In genomic region chr12:53980448-53981388, GRCh38 we compare ENCODE assay signal across 25 cellular contexts. TPM values are rescaled to one million over a fixed set of nuclear protein-coding genes. Genes with fewer than 3 reads are reported as not detected.
A peak's percentile ranks its signal among the peaks of the same experiment; 100 is the strongest.
DNase-seq lines count a peak whose midpoint lies in the region; ATAC-seq and TF ChIP-seq lines count a peak whose summit lies in the region.
"Had no signal": no experiment of that assay in that cellular context is flagged by ENCODE, and none has a peak within 500 bp of the region (broad histone marks: within the 10 kb centered on the region; RNA-seq: fewer than 3 reads in every experiment).

No MANE protein-coding gene starts in this region.

- H3K27me3 Mint-ChIP-seq in activated CD4-positive, alpha-beta T cell treated with anti-CD3 and anti-CD28 coated beads, Interleukin-2, amount 10 ng/mL, durations not matched to agents 7 days and 5 days = peaks cover 96% of the 10 kb centered on the region

- no peaks in the 10 kb centered on the region for H3K9me2 ChIP-seq in Loucy (replicated peaks; ENCODE audit: low read depth, low read length)

- ATAC-seq in DND-41 (ENCODE audit: insufficient read depth, low read depth) (peak; percentile 71), foreskin keratinocyte (no peak)
- ATAC-seq in activated CD4-positive, CD25-positive, alpha-beta regulatory T cell treated with anti-CD3 and anti-CD28 coated beads, Interleukin-2, amount 50 U/mL, for 24 hours = no peak
- ATAC-seq: heart left ventricle, lower lobe of right lung, pancreas had no signal

- peaks cover 2% of the 10 kb centered on the region for H3K36me3 Mint-ChIP-seq in activated CD4-positive, alpha-beta T cell treated with anti-CD3 and anti-CD28 coated beads, Interleukin-2, amount 10 ng/mL, durations not matched to agents 7 days and 5 days (ENCODE audit: low read depth)

- H3K4me1 ChIP-seq in DND-41 (ENCODE audit: insufficient read depth, low read length) (peaks cover 5% of the 10 kb centered on the region), Loucy (ENCODE audit: insufficient read depth, low read length, poor library complexity, severe bottlenecking) (peaks cover 25% of the 10 kb centered on the region), foreskin keratinocyte (peaks cover 31% of the 10 kb centered on the region)

- no peaks in the 10 kb centered on the region for H3K36me3 ChIP-seq in DND-41 (ENCODE audit: insufficient read depth, low read length)
- H3K36me3 ChIP-seq in Loucy (ENCODE audit: insufficient read depth, low read length) = no peaks in the 10 kb centered on the region
- H3K36me3 ChIP-seq: heart left ventricle, lower lobe of right lung, pancreas, stomach had no signal

- peaks cover 66% of the 10 kb centered on the region for H3K27me3 ChIP-seq in DND-41 (ENCODE audit: insufficient read depth, low read length, poor library complexity)
- no peaks in the 10 kb centered on the region for H3K27me3 ChIP-seq in Loucy (ENCODE audit: insufficient read depth, low read length, poor library complexity, severe bottlenecking)
- H3K27me3 ChIP-seq in foreskin keratinocyte = no peaks in the 10 kb centered on the region

- H3K9ac ChIP-seq in DND-41 (ENCODE audit: low read depth, low read length) = no peak overlapping the region
- no peak overlapping the region for H3K9ac ChIP-seq in Loucy (ENCODE audit: low read depth, low read length, poor library complexity, severe bottlenecking)

- H3K27ac Mint-ChIP-seq in activated CD4-positive, alpha-beta T cell treated with anti-CD3 and anti-CD28 coated beads, Interleukin-2, amount 10 ng/mL, durations not matched to agents 7 days and 5 days = no peak overlapping the region
- H3K27ac Mint-ChIP-seq: activated CD4-positive, alpha-beta memory T cell treated with anti-CD3 and anti-CD28 coated beads for 36 hours had no signal

- no peak overlapping the region for H3K4me3 ChIP-seq in DND-41 (ENCODE audit: low read depth in 1 of 2, low read length in 2 of 2)
- H3K4me3 ChIP-seq in Loucy (ENCODE audit: low read length, poor library complexity, severe bottlenecking) = no peak overlapping the region
- H3K4me3 ChIP-seq in skeletal muscle cell (ENCODE audit: low read depth, low read length) = peak overlapping the region; percentile 70
- H3K4me3 ChIP-seq: heart left ventricle, lower lobe of right lung, pancreas, skin epidermis, stomach had no signal

- H3F3A ChIP-seq in Loucy (ENCODE audit: low read depth) = no peaks in the 10 kb centered on the region

- DNase-seq in DND-41 (peak; percentile 38), foreskin keratinocyte (no peak), skeletal muscle cell (ENCODE audit: low read depth) (no peak), SKM-1 (lab: John Stamatoyannopoulos, UW; ENCODE audit: unreplicated experiment) (no peak), cortex of kidney (lab: John Stamatoyannopoulos, UW) (no peak)
- no peak for DNase-seq in activated CD4-positive, alpha-beta T cell treated with anti-CD3 and anti-CD28 coated beads, Interleukin-2, amount 10 ng/mL, durations not matched to agents 7 days and 5 days
- DNase-seq: activated CD4-positive, alpha-beta memory T cell treated with anti-CD3 and anti-CD28 coated beads for 36 hours; activated T-cell treated with anti-CD3 and anti-CD28 coated beads, Interleukin-2, amount 50 U/mL, for 1 hour; HCEC 1CT; heart left ventricle; lower lobe of right lung; NCI-H2029 treated with DMSO at 0.1 percent for 48 hours; NCI-H446; NK-92 treated with Interleukin-12 subunit alpha and Interleukin-12 subunit beta, amount 100 ng/mL, for 24 hours; RPMI8226; stomach; SW 1271 had no signal

- POLR2A ChIA-PET in activated CD4-positive, alpha-beta T cell treated with anti-CD3 and anti-CD28 coated beads, Interleukin-2, amount 10 ng/mL, durations not matched to agents 7 days and 5 days (lab: Charles Lee) = no interaction called here

- no peaks in the 10 kb centered on the region for H3K9me3 Mint-ChIP-seq in activated CD4-positive, alpha-beta T cell treated with anti-CD3 and anti-CD28 coated beads, Interleukin-2, amount 10 ng/mL, durations not matched to agents 7 days and 5 days
- H3K9me3 Mint-ChIP-seq: activated CD4-positive, alpha-beta memory T cell treated with anti-CD3 and anti-CD28 coated beads for 36 hours; activated naive CD4-positive, alpha-beta T cell treated with anti-CD3 and anti-CD28 coated beads, Interleukin-2, amount 50 U/mL, for 24 hours had no signal

- CTCF ChIA-PET in activated CD4-positive, alpha-beta T cell treated with anti-CD3 and anti-CD28 coated beads, Interleukin-2, amount 10 ng/mL, durations not matched to agents 7 days and 5 days (lab: Charles Lee) = interaction anchor here (0.6 to 1.9 kb wide), 3 partner anchors 26 to 234 kb away, joined by 3 to 5 read pairs (median 3); partner anchors contain the start of gene HOXC12

- H4K20me1 ChIP-seq in DND-41 (ENCODE audit: insufficient read depth, low read length) (no peaks in the 10 kb centered on the region), Loucy (ENCODE audit: insufficient read depth, low read length, poor library complexity, severe bottlenecking) (no peaks in the 10 kb centered on the region)

- TF ChIP-seq CTCF in DND-41 (IDR thresholded peaks at IDR 0.05; ENCODE audit: borderline replicate concordance, extremely low read depth, low read length, poor library complexity, severe bottlenecking) (no peak), Loucy (conservative IDR thresholded peaks at IDR 0.05; ENCODE audit: low read length) (no peak), foreskin keratinocyte (conservative IDR thresholded peaks at IDR 0.05) (no peak)

- no peak overlapping the region for H3K4me3 Mint-ChIP-seq in activated CD4-positive, alpha-beta T cell treated with anti-CD3 and anti-CD28 coated beads, Interleukin-2, amount 10 ng/mL, durations not matched to agents 7 days and 5 days
- H3K4me3 Mint-ChIP-seq: activated CD4-positive, alpha-beta memory T cell treated with anti-CD3 and anti-CD28 coated beads for 36 hours; activated naive CD4-positive, alpha-beta T cell treated with anti-CD3 and anti-CD28 coated beads, Interleukin-2, amount 50 U/mL, for 24 hours had no signal

- H3K9me3 ChIP-seq in DND-41 (ENCODE audit: insufficient read depth, low read length, severe bottlenecking) (no peaks in the 10 kb centered on the region), Loucy (ENCODE audit: insufficient read depth, low read depth, low read length) (no peaks in the 10 kb centered on the region)
- H3K9me3 ChIP-seq: heart left ventricle, lower lobe of right lung, pancreas had no signal

- H3K27ac ChIP-seq in DND-41 (ENCODE audit: low read length) (no peak overlapping the region), foreskin keratinocyte (peak overlapping the region; percentile 87)
- H3K27ac ChIP-seq: heart left ventricle, HL-60, lower lobe of right lung, pancreas, stomach had no signal

- no peaks in the 10 kb centered on the region for H3K79me2 ChIP-seq in DND-41 (ENCODE audit: insufficient read depth, low read length)
- peaks cover 7% of the 10 kb centered on the region; the same call in 1 of the 2 replicates for H3K79me2 ChIP-seq in Loucy (ENCODE audit: insufficient read depth, low read length)

- H2AFZ ChIP-seq in DND-41 (ENCODE audit: low read depth, low read length) (no peak overlapping the region), Loucy (ENCODE audit: low read length) (0 out of 2 replicates have a peak overlapping the region, but pooled peaks have one; percentile 16)

- H3K4me1 Mint-ChIP-seq in activated CD4-positive, alpha-beta T cell treated with anti-CD3 and anti-CD28 coated beads, Interleukin-2, amount 10 ng/mL, durations not matched to agents 7 days and 5 days = peaks cover 10% of the 10 kb centered on the region

- H3K4me2 ChIP-seq in DND-41 (ENCODE audit: insufficient read depth, low read length) (no peak overlapping the region), Loucy (ENCODE audit: low read depth, low read length, poor library complexity, severe bottlenecking) (peak overlapping the region; percentile 31)

RNA-seq across cellular contexts. Expression of gene HOXC10, which starts 4.2 kb away (rescaled TPM):
- total RNA-seq in foreskin keratinocyte = 19.6 and 23.0 TPM in 2 replicates
- 31.8 and 32.0 TPM in 2 replicates for polyA plus RNA-seq in foreskin keratinocyte
- total RNA-seq in activated CD4-positive, alpha-beta T cell treated with anti-CD3 and anti-CD28 coated beads, Interleukin-2, amount 10 ng/mL, durations not matched to agents 7 days and 5 days = not detected
- total RNA-seq: activated CD4-positive, alpha-beta memory T cell treated with anti-CD3 and anti-CD28 coated beads for 36 hours; fibroblast of lung; heart left ventricle; lower lobe of right lung; stomach had no signal
- polyA plus RNA-seq: heart left ventricle, stomach had no signal

RNA-seq across cellular contexts. Expression of gene HOTAIR, which starts 6.0 kb away (rescaled TPM):
- 6.9 and 11.3 TPM in 2 replicates for total RNA-seq in foreskin keratinocyte
- 4.8 and 7.8 TPM in 2 replicates for polyA plus RNA-seq in foreskin keratinocyte
- not detected for total RNA-seq in activated CD4-positive, alpha-beta T cell treated with anti-CD3 and anti-CD28 coated beads, Interleukin-2, amount 10 ng/mL, durations not matched to agents 7 days and 5 days
- total RNA-seq: activated CD4-positive, alpha-beta memory T cell treated with anti-CD3 and anti-CD28 coated beads for 36 hours; fibroblast of lung; heart left ventricle; lower lobe of right lung; pancreas; stomach had no signal
- polyA plus RNA-seq: fibroblast of lung, heart left ventricle, pancreas, stomach had no signal

RNA-seq across cellular contexts. Expression of gene HOXC11, which starts 7.8 kb away (rescaled TPM):
- total RNA-seq in foreskin keratinocyte = 4.9 and 6.3 TPM in 2 replicates
- polyA plus RNA-seq in foreskin keratinocyte = 5.5 and 6.4 TPM in 2 replicates
- total RNA-seq in activated CD4-positive, alpha-beta T cell treated with anti-CD3 and anti-CD28 coated beads, Interleukin-2, amount 10 ng/mL, durations not matched to agents 7 days and 5 days = not detected
- total RNA-seq: activated CD4-positive, alpha-beta memory T cell treated with anti-CD3 and anti-CD28 coated beads for 36 hours; fibroblast of lung; heart left ventricle; lower lobe of right lung; pancreas; stomach had no signal
- polyA plus RNA-seq: fibroblast of lung, heart left ventricle, pancreas, stomach had no signal

RNA-seq across cellular contexts. Expression of gene HOXC9, which starts 19.2 kb away (rescaled TPM):
- total RNA-seq in foreskin keratinocyte = 4.3 and 5.5 TPM in 2 replicates
- 7.0 and 9.0 TPM in 2 replicates for polyA plus RNA-seq in foreskin keratinocyte
- total RNA-seq in activated CD4-positive, alpha-beta T cell treated with anti-CD3 and anti-CD28 coated beads, Interleukin-2, amount 10 ng/mL, durations not matched to agents 7 days and 5 days = not detected
- total RNA-seq: activated CD4-positive, alpha-beta memory T cell treated with anti-CD3 and anti-CD28 coated beads for 36 hours; fibroblast of lung; heart left ventricle; lower lobe of right lung; stomach had no signal
- polyA plus RNA-seq: heart left ventricle had no signal

RNA-seq across cellular contexts. Expression of gene HOXC12, which starts 26.0 kb away (rescaled TPM):
- 2.3 and 4.4 TPM in 2 replicates for total RNA-seq in foreskin keratinocyte
- 2.4 and 4.8 TPM in 2 replicates for polyA plus RNA-seq in foreskin keratinocyte
- total RNA-seq in activated CD4-positive, alpha-beta T cell treated with anti-CD3 and anti-CD28 coated beads, Interleukin-2, amount 10 ng/mL, durations not matched to agents 7 days and 5 days = not detected
- total RNA-seq: activated CD4-positive, alpha-beta memory T cell treated with anti-CD3 and anti-CD28 coated beads for 36 hours; fibroblast of lung; heart left ventricle; lower lobe of right lung; pancreas; stomach; ureter had no signal
- polyA plus RNA-seq: fibroblast of lung, heart left ventricle, pancreas, stomach had no signal

Comparison
In these comparisons a context has a peak if more than half of its experiments do, and no peak if none do; other contexts are left out.
1. RNA of gene HOXC10, which starts 4.2 kb away (total RNA-seq): 19.6 to 23.0 TPM in foreskin keratinocyte; not detected in activated CD4-positive, alpha-beta T cell treated with anti-CD3 and anti-CD28 coated beads, Interleukin-2, amount 10 ng/mL, durations not matched to agents 7 days and 5 days; every median in the first group is over 10 times any median in the second.